In genomic region chr3:188309437-188310269, GRCh38 we compare ENCODE assay signal across 10 cellular contexts.
A peak's percentile ranks its signal among the peaks of the same experiment; 100 is the strongest.
DNase-seq lines count a peak whose midpoint lies in the region; ATAC-seq and TF ChIP-seq lines count a peak whose summit lies in the region.
"Had no signal": no experiment of that assay in that cellular context is flagged by ENCODE, and none has a peak within 500 bp of the region (broad histone marks: within the 10 kb centered on the region; RNA-seq: fewer than 3 reads in every experiment).

No MANE protein-coding gene starts in this region.

- H3K9me3 Mint-ChIP-seq in Caco-2 (ENCODE audit: unreplicated experiment), result no peaks in the 10 kb centered on the region

- no peaks in the 10 kb centered on the region for H3K9me2 ChIP-seq in OCI-LY7 (ENCODE audit: insufficient read depth, low read length)

- peak overlapping the region; percentile 53 for H3K27ac Mint-ChIP-seq in Caco-2 (ENCODE audit: unreplicated experiment)

- ATAC-seq in HG02981 (IDR thresholded peaks at IDR 0.05; ENCODE audit: unreplicated experiment), result peak; percentile 99
- ATAC-seq: esophagus mucosa had no signal

- TF ChIP-seq CTCF in Caco-2 (IDR thresholded peaks at IDR 0.05; ENCODE audit: insufficient read depth in 1 of 2, low read depth in 1 of 2, low read length in 1 of 2, severe bottlenecking in 1 of 2, unreplicated experiment in 1 of 2) (no peak), OCI-LY7 (conservative IDR thresholded peaks at IDR 0.05; ENCODE audit: low read length) (no peak)

- H3K4me1 ChIP-seq in Caco-2 (peaks cover 4% of the 10 kb centered on the region; the same call in 1 of the 2 replicates), OCI-LY7 (ENCODE audit: insufficient read depth, low read length, poor library complexity, severe bottlenecking) (peaks cover 9% of the 10 kb centered on the region)

- no peak overlapping the region for H2AFZ ChIP-seq in OCI-LY7 (ENCODE audit: low read length)

- peaks cover 13% of the 10 kb centered on the region for H3K4me1 Mint-ChIP-seq in Caco-2 (ENCODE audit: low read depth, unreplicated experiment)

- BruUV-seq in Caco-2 (replicated peaks; lab: Mats Ljungman, UMichigan), result no TSS peak
- no TSS peak for BruUV-seq in OCI-LY7 (replicated peaks; lab: Mats Ljungman, UMichigan)

- H3K36me3 ChIP-seq in Caco-2 (ENCODE audit: control insufficient read depth, insufficient read depth, low read length) (no peaks in the 10 kb centered on the region), OCI-LY7 (ENCODE audit: insufficient read depth, low read length) (peaks cover 7% of the 10 kb centered on the region; the same call in 1 of the 2 replicates)

- H3K9me3 ChIP-seq in Caco-2 (no peaks in the 10 kb centered on the region), OCI-LY7 (ENCODE audit: low read length) (no peaks in the 10 kb centered on the region; the same call in 1 of the 2 replicates)

- no peaks in the 10 kb centered on the region for H4K20me1 ChIP-seq in OCI-LY7 (ENCODE audit: insufficient read depth, low read length)

- H3K27me3 ChIP-seq in Caco-2 (replicated peaks; ENCODE audit: control insufficient read depth, insufficient read depth, low read length), result no peaks in the 10 kb centered on the region

- intact Hi-C loops in Caco-2 (cut with micrococcal nuclease; ENCODE audit: unreplicated experiment), result loop anchor here (10.0 kb wide), 1 partner anchor 525 kb away; no protein-coding TSS in a partner anchor
- intact Hi-C loops in OCI-LY7 (cut with micrococcal nuclease; ENCODE audit: unreplicated experiment), result no loop called here
- intact Hi-C loops in posterior cingulate gyrus (cut with DNase I), result no loop called here

- CTCF ChIA-PET in Caco-2 (lab: Charles Lee), result interaction anchor here (0.7 kb wide), 1 partner anchor 188 kb away, joined by 5 read pairs; no protein-coding TSS in a partner anchor
- CTCF ChIA-PET in OCI-LY7 (lab: Charles Lee; ENCODE audit: unreplicated experiment), result no interaction called here

- H3K36me3 Mint-ChIP-seq in Caco-2 (ENCODE audit: insufficient read depth, unreplicated experiment), result peaks cover 14% of the 10 kb centered on the region

- DNase-seq in Caco-2, result no peak
- peak; percentile 2 for DNase-seq in GM19238 (ENCODE audit: insufficient read length, low spot score)
- DNase-seq in activated T-cell treated with anti-CD3 and anti-CD28 coated beads, Interleukin-2, amount 50 U/mL, for 48 hours, result peak; percentile 45 to 49
- DNase-seq in OCI-LY7 (ENCODE audit: low spot score), result no peak
- no peak for DNase-seq in DMS114 treated with DMSO at 0.1 percent for 48 hours (lab: John Stamatoyannopoulos, UW; ENCODE audit: unreplicated experiment)
- no peak for DNase-seq in activated gamma-delta T cell treated with Interleukin-2 at 50 U/mL for 16 hours
- no peak for DNase-seq in posterior cingulate gyrus
- DNase-seq: EL had no signal

- H3K4me3 ChIP-seq in Caco-2 (ENCODE audit: low read depth, low read length), result no peak overlapping the region
- H3K4me3 ChIP-seq in OCI-LY7 (ENCODE audit: low read depth, low read length, poor library complexity, severe bottlenecking), result no peak overlapping the region

- no peak overlapping the region; the same call in 1 of the 2 replicates for H3K4me2 ChIP-seq in OCI-LY7 (ENCODE audit: low read length)

- POLR2A ChIA-PET in Caco-2 (lab: Charles Lee) (no interaction called here), OCI-LY7 (lab: Charles Lee) (interaction anchor here (0.7 to 1.4 kb wide), 2 partner anchors 18 to 1179 kb away, joined by 4 read pairs; no protein-coding TSS in a partner anchor)

- H3K27me3 Mint-ChIP-seq in Caco-2 (ENCODE audit: insufficient read depth, unreplicated experiment), result no peaks in the 10 kb centered on the region

- no peak overlapping the region for H3K27ac ChIP-seq in OCI-LY7 (ENCODE audit: low read depth, low read length, poor library complexity, severe bottlenecking)

- H3K79me2 ChIP-seq in OCI-LY7 (ENCODE audit: insufficient read depth, low read depth, low read length), result no peaks in the 10 kb centered on the region

- no peak overlapping the region for H3K4me3 Mint-ChIP-seq in Caco-2 (ENCODE audit: unreplicated experiment)

Comparison
In these comparisons a context has a peak if more than half of its experiments do, and no peak if none do; other contexts are left out.
1. DNase-seq: peak in GM19238 (single experiment) and activated T-cell treated with anti-CD3 and anti-CD28 coated beads, Interleukin-2, amount 50 U/mL, for 48 hours (2 of 2); none in Caco-2 (0 of 2), OCI-LY7 (single experiment), DMS114 treated with DMSO at 0.1 percent for 48 hours (single experiment), activated gamma-delta T cell treated with Interleukin-2 at 50 U/mL for 16 hours (single experiment) and posterior cingulate gyrus (0 of 10).